1 cellular context compared by ENCODE assay signal in the genomic region with DNA sequence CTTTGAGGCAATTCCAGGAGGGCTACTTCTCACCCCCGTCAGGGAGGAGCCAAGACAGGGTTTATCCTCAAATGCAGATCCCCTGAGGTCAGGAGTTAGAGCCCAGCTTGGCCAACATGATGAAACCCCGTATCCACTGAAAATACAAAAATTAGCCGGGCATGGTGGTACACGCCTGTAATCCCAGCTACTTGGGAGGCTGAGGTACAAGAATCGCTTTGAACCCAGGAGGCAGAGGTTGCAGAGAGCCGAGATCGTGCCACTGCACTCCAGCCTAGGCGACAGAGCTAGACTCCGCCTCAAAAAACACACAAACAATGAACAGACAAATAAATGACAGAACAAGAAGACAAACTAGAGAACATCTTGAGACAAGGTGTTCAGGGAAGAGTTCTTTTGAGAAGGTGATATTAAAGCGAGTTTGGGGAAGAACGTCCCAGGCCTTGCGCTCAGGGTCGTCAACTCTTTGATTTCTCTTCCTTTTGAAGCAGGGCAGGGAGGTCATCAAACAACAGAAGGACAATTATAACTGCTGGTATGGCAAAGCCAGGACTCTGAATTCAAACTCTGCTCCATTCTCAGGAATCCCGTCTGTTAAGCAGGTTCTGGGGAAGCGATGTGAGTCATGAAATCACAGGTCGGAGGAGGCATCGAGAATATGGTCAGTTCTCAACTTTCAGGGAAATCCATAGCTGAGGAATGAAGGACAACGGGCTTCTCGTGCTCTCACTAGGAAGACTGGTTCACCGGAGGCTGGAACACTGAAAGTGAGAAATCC.
TF ChIP-seq lines count a peak whose summit lies in the region.

No MANE protein-coding gene starts in this region.

TF ChIP-seq in HepG2, 621 proteins besides CTCF, POLR2A, EP300 and RAD21 (continued from another document and continues in another):
- TF ChIP-seq, protein P1, sequence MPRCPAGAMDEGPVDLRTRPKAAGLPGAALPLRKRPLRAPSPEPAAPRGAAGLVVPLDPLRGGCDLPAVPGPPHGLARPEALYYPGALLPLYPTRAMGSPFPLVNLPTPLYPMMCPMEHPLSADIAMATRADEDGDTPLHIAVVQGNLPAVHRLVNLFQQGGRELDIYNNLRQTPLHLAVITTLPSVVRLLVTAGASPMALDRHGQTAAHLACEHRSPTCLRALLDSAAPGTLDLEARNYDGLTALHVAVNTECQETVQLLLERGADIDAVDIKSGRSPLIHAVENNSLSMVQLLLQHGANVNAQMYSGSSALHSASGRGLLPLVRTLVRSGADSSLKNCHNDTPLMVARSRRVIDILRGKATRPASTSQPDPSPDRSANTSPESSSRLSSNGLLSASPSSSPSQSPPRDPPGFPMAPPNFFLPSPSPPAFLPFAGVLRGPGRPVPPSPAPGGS (CRISPR knock-in tag; IDR thresholded peaks at IDR 0.05), result peak; percentile 54
- TF ChIP-seq TSC22D2 (CRISPR knock-in tag; IDR thresholded peaks at IDR 0.05; ENCODE audit: borderline replicate concordance) (peak; percentile 10; the same call in 1 of the 2 replicates), SMARCC2 (IDR thresholded peaks at IDR 0.05) (no peak), JUN (CRISPR knock-in tag; IDR thresholded peaks at IDR 0.05) (peak; percentile 59; the same call in 1 of the 2 replicates), GATAD1 (CRISPR knock-in tag; IDR thresholded peaks at IDR 0.05) (no peak), NCOA1 (CRISPR knock-in tag; IDR thresholded peaks at IDR 0.05) (peak; percentile 75), ONECUT2 (CRISPR knock-in tag; IDR thresholded peaks at IDR 0.05) (0 out of 2 replicates have a peak, but pooled peaks have one; percentile 4), ZNF512 (CRISPR knock-in tag; IDR thresholded peaks at IDR 0.05) (peak; percentile 61; the same call in 1 of the 2 replicates), ZNF33B (CRISPR knock-in tag; IDR thresholded peaks at IDR 0.05) (peak; percentile 52; the same call in 1 of the 2 replicates), DNMT1 (CRISPR knock-in tag; IDR thresholded peaks at IDR 0.05) (peak; percentile 54; the same call in 1 of the 2 replicates), ZNF7 (CRISPR knock-in tag; IDR thresholded peaks at IDR 0.05) (peak; percentile 91), CC2D1A (CRISPR knock-in tag; IDR thresholded peaks at IDR 0.05) (no peak), ZFP41 (CRISPR knock-in tag; IDR thresholded peaks at IDR 0.05; ENCODE audit: borderline replicate concordance) (0 out of 2 replicates have a peak, but pooled peaks have one; percentile 69), SMAD1 (CRISPR knock-in tag; IDR thresholded peaks at IDR 0.05; ENCODE audit: borderline replicate concordance, low read depth) (0 out of 2 replicates have a peak, but pooled peaks have one; percentile 59), TGIF2 (CRISPR knock-in tag; IDR thresholded peaks at IDR 0.05) (peak; percentile 71; the same call in 1 of the 2 replicates), ARID2 (CRISPR knock-in tag; IDR thresholded peaks at IDR 0.05; ENCODE audit: borderline replicate concordance) (0 out of 2 replicates have a peak, but pooled peaks have one; percentile 75), RXRB (CRISPR knock-in tag; IDR thresholded peaks at IDR 0.05; ENCODE audit: borderline replicate concordance) (0 out of 2 replicates have a peak, but pooled peaks have one; percentile 6), ZNF646 (CRISPR knock-in tag; IDR thresholded peaks at IDR 0.05) (0 out of 2 replicates have a peak, but pooled peaks have one; percentile 48), MIER3 (CRISPR knock-in tag; IDR thresholded peaks at IDR 0.05; ENCODE audit: borderline replicate concordance) (peak; percentile 10; the same call in 1 of the 2 replicates), ZHX2 (IDR thresholded peaks at IDR 0.05; ENCODE audit: low read depth) (no peak), ZHX2 (CRISPR knock-in tag; IDR thresholded peaks at IDR 0.05; ENCODE audit: borderline replicate concordance) (peak; percentile 62; the same call in 1 of the 2 replicates)
- TF ChIP-seq, protein P2, sequence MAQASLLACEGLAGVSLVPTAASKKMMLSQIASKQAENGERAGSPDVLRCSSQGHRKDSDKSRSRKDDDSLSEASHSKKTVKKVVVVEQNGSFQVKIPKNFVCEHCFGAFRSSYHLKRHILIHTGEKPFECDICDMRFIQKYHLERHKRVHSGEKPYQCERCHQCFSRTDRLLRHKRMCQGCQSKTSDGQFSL (CRISPR knock-in tag; IDR thresholded peaks at IDR 0.05), result 0 out of 2 replicates have a peak, but pooled peaks have one; percentile 62
- TF ChIP-seq, protein P3, sequence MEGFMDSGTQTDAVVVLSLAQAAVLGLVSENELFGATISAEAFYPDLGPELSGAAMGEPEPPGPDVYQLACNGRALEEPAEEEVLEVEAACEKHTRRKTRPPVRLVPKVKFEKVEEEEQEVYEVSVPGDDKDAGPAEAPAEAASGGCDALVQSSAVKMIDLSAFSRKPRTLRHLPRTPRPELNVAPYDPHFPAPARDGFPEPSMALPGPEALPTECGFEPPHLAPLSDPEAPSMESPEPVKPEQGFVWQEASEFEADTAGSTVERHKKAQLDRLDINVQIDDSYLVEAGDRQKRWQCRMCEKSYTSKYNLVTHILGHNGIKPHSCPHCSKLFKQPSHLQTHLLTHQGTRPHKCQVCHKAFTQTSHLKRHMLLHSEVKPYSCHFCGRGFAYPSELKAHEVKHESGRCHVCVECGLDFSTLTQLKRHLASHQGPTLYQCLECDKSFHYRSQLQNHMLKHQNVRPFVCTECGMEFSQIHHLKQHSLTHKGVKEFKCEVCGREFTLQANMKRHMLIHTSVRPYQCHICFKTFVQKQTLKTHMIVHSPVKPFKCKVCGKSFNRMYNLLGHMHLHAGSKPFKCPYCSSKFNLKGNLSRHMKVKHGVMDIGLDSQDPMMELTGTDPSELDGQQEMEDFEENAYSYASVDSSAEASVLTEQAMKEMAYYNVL (CRISPR knock-in tag; IDR thresholded peaks at IDR 0.05; ENCODE audit: borderline replicate concordance), result no peak
- TF ChIP-seq, protein P4, sequence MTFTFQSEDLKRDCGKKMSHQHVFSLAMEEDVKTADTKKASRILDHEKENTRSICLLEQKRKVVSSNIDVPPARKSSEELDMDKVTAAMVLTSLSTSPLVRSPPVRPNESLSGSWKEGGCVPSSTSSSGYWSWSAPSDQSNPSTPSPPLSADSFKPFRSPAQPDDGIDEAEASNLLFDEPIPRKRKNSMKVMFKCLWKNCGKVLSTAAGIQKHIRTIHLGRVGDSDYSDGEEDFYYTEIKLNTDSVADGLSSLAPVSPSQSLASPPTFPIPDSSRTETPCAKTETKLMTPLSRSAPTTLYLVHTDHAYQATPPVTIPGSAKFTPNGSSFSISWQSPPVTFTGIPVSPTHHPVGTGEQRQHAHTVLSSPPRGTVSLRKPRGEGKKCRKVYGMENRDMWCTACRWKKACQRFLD (CRISPR knock-in tag; IDR thresholded peaks at IDR 0.05; ENCODE audit: borderline replicate concordance), result 0 out of 2 replicates have a peak, but pooled peaks have one; percentile 31
- TF ChIP-seq, protein P5, sequence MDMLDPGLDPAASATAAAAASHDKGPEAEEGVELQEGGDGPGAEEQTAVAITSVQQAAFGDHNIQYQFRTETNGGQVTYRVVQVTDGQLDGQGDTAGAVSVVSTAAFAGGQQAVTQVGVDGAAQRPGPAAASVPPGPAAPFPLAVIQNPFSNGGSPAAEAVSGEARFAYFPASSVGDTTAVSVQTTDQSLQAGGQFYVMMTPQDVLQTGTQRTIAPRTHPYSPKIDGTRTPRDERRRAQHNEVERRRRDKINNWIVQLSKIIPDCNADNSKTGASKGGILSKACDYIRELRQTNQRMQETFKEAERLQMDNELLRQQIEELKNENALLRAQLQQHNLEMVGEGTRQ (IDR thresholded peaks at IDR 0.05; ENCODE audit: low read depth, low read length), result no peak
- TF ChIP-seq, protein P5 (CRISPR knock-in tag; IDR thresholded peaks at IDR 0.05; ENCODE audit: borderline replicate concordance), result 0 out of 2 replicates have a peak, but pooled peaks have one; percentile 15
